Comparison of ENCODE assay signal across 1 cellular context in genomic region chr22:20086763-20087162, GRCh38.
TF ChIP-seq lines count a peak whose summit lies in the region.

No MANE protein-coding gene starts in this region.

TF ChIP-seq in GM12878, 131 proteins besides CTCF, POLR2A, EP300 and RAD21:
- no peak for TF ChIP-seq SUZ12 (IDR thresholded peaks at IDR 0.05; ENCODE audit: unreplicated experiment)
- TF ChIP-seq PML (IDR thresholded peaks at IDR 0.05; ENCODE audit: low read length), result no peak
- TF ChIP-seq ATF7 (IDR thresholded peaks at IDR 0.05; ENCODE audit: low read depth), result no peak
- no peak for TF ChIP-seq BCLAF1 (IDR thresholded peaks at IDR 0.05)
- TF ChIP-seq RFX5 (IDR thresholded peaks at IDR 0.05; ENCODE audit: low read depth, low read length), result no peak
- TF ChIP-seq ETV6 (conservative IDR thresholded peaks at IDR 0.05 in 1 of 2, IDR thresholded peaks at IDR 0.05 in 1 of 2; ENCODE audit: borderline replicate concordance in 1 of 2, low read depth in 1 of 2), result no peak
- TF ChIP-seq CEBPB (IDR thresholded peaks at IDR 0.05; ENCODE audit: borderline replicate concordance in 1 of 2, low read depth in 2 of 2, low read length in 2 of 2), result no peak
- TF ChIP-seq PRDM15 (CRISPR knock-in tag; IDR thresholded peaks at IDR 0.05), result no peak
- TF ChIP-seq IRF5 (IDR thresholded peaks at IDR 0.05; ENCODE audit: borderline replicate concordance), result no peak
- no peak for TF ChIP-seq ZBTB40 (IDR thresholded peaks at IDR 0.05; ENCODE audit: borderline replicate concordance)
- no peak for TF ChIP-seq NKRF (conservative IDR thresholded peaks at IDR 0.05)
- TF ChIP-seq PKNOX1 (IDR thresholded peaks at IDR 0.05), result no peak
- TF ChIP-seq MAX (IDR thresholded peaks at IDR 0.05; ENCODE audit: low read depth, low read length), result no peak
TF ChIP-seq in GM12878: peak in this region for 0.
